Comparison of ENCODE assay signal across 9 cellular contexts in the genomic region with DNA sequence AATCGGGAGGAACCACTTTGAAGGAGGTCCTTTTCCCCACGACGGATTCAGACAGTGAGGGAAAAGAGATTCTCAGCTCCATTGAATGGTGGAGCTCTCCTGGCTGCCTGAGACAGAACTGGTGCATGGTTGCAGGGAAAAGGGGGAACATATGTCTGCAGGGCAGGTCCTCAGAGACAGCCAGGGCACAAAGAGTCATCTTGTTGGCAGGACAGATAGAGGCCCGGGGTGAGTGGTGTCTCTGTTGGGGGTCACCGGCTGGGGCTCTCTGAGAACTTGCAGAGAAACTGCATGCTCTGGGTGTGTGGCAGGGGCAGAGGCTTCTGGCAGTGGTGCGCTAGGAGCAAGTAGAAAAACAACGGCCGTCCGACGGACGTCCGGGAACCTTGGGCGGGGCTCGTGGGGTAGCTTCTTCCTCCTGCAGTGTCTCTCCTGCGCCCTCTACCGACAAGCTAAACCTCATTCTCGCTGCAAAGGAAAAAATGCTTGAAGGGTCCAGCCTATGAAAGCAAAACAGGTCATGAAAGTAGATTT.
A peak's percentile ranks its signal among the peaks of the same experiment; 100 is the strongest.
DNase-seq lines count a peak whose midpoint lies in the region; ATAC-seq and TF ChIP-seq lines count a peak whose summit lies in the region.
"Had no signal": no experiment of that assay in that cellular context is flagged by ENCODE, and none has a peak within 500 bp of the region (broad histone marks: within the 10 kb centered on the region; RNA-seq: fewer than 3 reads in every experiment).

No MANE protein-coding gene starts in this region.

- intact Hi-C loops in head of caudate nucleus (cut with DNase I): no loop called here
- intact Hi-C loops in posterior vena cava (cut with DNase I): no loop called here

- peak; percentile 90 for ATAC-seq in RWPE2 (ENCODE audit: low read depth)

- H3K9me3 ChIP-seq in RWPE2 (ENCODE audit: severe bottlenecking): no peaks in the 10 kb centered on the region

- peaks cover 29% of the 10 kb centered on the region for H3K27me3 Mint-ChIP-seq in activated naive CD4-positive, alpha-beta T cell treated with anti-CD3 and anti-CD28 coated beads, Interleukin-2, amount 10 ng/mL, durations not matched to agents 7 days and 5 days

- no peaks in the 10 kb centered on the region for H3K36me3 Mint-ChIP-seq in activated naive CD4-positive, alpha-beta T cell treated with anti-CD3 and anti-CD28 coated beads, Interleukin-2, amount 10 ng/mL, durations not matched to agents 7 days and 5 days

- CTCF ChIA-PET in activated naive CD4-positive, alpha-beta T cell treated with anti-CD3 and anti-CD28 coated beads, Interleukin-2, amount 10 ng/mL, durations not matched to agents 7 days and 5 days (lab: Charles Lee): interaction anchor here (0.9 to 1.8 kb wide), 7 partner anchors 36 to 888 kb away, joined by 3 to 12 read pairs (median 4); no protein-coding TSS in a partner anchor

- TF ChIP-seq CTCF in RWPE2 (IDR thresholded peaks at IDR 0.05; ENCODE audit: poor library complexity, severe bottlenecking): peak; percentile 91

- H3K4me1 Mint-ChIP-seq in activated naive CD4-positive, alpha-beta T cell treated with anti-CD3 and anti-CD28 coated beads, Interleukin-2, amount 10 ng/mL, durations not matched to agents 7 days and 5 days: peaks cover 13% of the 10 kb centered on the region

- DNase-seq in SIG-M5 treated with dmso at 0.1 percent for 504 hours (lab: John Stamatoyannopoulos, UW; ENCODE audit: unreplicated experiment): peak; percentile 48
- no peak for DNase-seq in SIG-M5 (lab: John Stamatoyannopoulos, UW)
- peak; percentile 60 for DNase-seq in HuH-7.5 (ENCODE audit: low spot score)
- peak; percentile 83 for DNase-seq in RWPE2 (ENCODE audit: low spot score)
- DNase-seq in activated naive CD4-positive, alpha-beta T cell treated with anti-CD3 and anti-CD28 coated beads, Interleukin-2, amount 10 ng/mL, durations not matched to agents 7 days and 5 days: peak; percentile 79
- DNase-seq in head of caudate nucleus: peak in 30 of 42 donors; percentile 8 to 71 (median 33)
- DNase-seq in posterior vena cava (ENCODE audit: low spot score): peak; percentile 89
- no peak for DNase-seq in cortex of kidney (lab: John Stamatoyannopoulos, UW)

- no peaks in the 10 kb centered on the region for H3K27me3 ChIP-seq in RWPE2 (ENCODE audit: insufficient read depth, poor library complexity, severe bottlenecking)
- H3K27me3 ChIP-seq: BLaER1 treated with 17β-estradiol and CSF1 and Interleukin-3, amounts not matched to agents 10 nM and 100 nM had no signal

- H3K4me3 ChIP-seq in RWPE2 (ENCODE audit: severe bottlenecking): no peak overlapping the region
- H3K4me3 ChIP-seq: BLaER1 treated with 17β-estradiol and CSF1 and Interleukin-3, amounts not matched to agents 10 nM and 100 nM had no signal

- H3K4me3 Mint-ChIP-seq in activated naive CD4-positive, alpha-beta T cell treated with anti-CD3 and anti-CD28 coated beads, Interleukin-2, amount 10 ng/mL, durations not matched to agents 7 days and 5 days: peak overlapping the region; percentile 19

- no peaks in the 10 kb centered on the region for H3K9me3 Mint-ChIP-seq in activated naive CD4-positive, alpha-beta T cell treated with anti-CD3 and anti-CD28 coated beads, Interleukin-2, amount 10 ng/mL, durations not matched to agents 7 days and 5 days

- no peaks in the 10 kb centered on the region for H3K36me3 ChIP-seq in RWPE2 (ENCODE audit: low read depth)
- H3K36me3 ChIP-seq: BLaER1 treated with 17β-estradiol and CSF1 and Interleukin-3, amounts not matched to agents 10 nM and 100 nM had no signal

- H3K27ac ChIP-seq in RWPE2 (ENCODE audit: poor library complexity, severe bottlenecking): no peak overlapping the region
- H3K27ac ChIP-seq: BLaER1 treated with 17β-estradiol and CSF1 and Interleukin-3, amounts not matched to agents 10 nM and 100 nM had no signal

- H3K27ac Mint-ChIP-seq in activated naive CD4-positive, alpha-beta T cell treated with anti-CD3 and anti-CD28 coated beads, Interleukin-2, amount 10 ng/mL, durations not matched to agents 7 days and 5 days: peak overlapping the region; percentile 78

- H3K4me1 ChIP-seq in RWPE2 (ENCODE audit: insufficient read depth, poor library complexity, severe bottlenecking): no peaks in the 10 kb centered on the region
- H3K4me1 ChIP-seq: BLaER1 treated with 17β-estradiol and CSF1 and Interleukin-3, amounts not matched to agents 10 nM and 100 nM had no signal

Comparison
In these comparisons a context has a peak if more than half of its experiments do, and no peak if none do; other contexts are left out.
1. DNase-seq: peak in SIG-M5 treated with dmso at 0.1 percent for 504 hours (single experiment), HuH-7.5 (single experiment), RWPE2 (single experiment), activated naive CD4-positive, alpha-beta T cell treated with anti-CD3 and anti-CD28 coated beads, Interleukin-2, amount 10 ng/mL, durations not matched to agents 7 days and 5 days (single experiment), head of caudate nucleus (30 of 42) and posterior vena cava (single experiment); none in SIG-M5 (single experiment) and cortex of kidney (single experiment).